ENCODE assay signal across 1 cellular context in the genomic region with DNA sequence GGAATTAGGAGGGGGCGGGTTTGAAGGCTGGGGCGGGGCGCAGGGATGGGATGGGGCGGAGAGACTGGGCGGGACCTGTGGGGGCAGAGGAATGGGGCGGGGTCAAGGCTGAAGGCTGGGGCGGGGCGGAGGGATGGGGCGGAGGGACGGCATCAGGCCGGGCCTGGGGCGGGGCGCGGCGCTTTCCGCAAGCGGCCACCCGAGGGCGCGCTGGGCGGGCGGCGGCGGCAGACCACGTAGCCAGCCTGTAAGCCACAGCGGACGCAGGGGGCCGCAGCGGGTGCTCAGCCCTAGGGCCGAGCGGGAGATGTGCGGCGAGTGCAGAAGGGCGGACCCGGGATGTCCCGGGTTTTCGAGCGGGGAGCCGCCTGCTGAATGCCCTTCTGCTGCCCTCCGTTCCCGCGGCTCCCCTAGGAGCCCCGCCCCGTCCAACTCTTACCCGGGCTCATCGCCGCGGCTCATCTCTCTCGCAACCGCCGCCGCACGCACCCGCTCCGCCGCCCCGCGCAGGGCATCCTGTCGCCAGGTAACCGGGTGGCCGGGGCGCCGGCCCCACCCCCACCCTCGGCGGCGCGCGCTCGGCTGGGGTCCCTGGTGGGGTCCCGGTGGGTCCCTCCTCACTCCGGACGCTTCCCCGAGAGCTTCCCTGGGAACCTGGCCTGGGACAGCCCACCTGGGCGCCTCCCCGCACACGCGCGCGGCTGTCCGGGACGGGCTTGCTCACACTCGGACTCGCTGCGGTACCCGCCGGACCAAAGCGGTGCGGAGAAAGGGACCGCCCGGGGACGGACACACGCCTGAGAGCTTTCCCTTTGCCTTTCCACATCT.
TF ChIP-seq lines count a peak whose summit lies in the region.

A gene (minus strand): TSS at position 499 of the 828 bp plus-strand sequence. CDS start 50 bp downstream, at position 449.

TF ChIP-seq in H1, 55 proteins besides CTCF, POLR2A, EP300 and RAD21:
- TF ChIP-seq, protein P1, sequence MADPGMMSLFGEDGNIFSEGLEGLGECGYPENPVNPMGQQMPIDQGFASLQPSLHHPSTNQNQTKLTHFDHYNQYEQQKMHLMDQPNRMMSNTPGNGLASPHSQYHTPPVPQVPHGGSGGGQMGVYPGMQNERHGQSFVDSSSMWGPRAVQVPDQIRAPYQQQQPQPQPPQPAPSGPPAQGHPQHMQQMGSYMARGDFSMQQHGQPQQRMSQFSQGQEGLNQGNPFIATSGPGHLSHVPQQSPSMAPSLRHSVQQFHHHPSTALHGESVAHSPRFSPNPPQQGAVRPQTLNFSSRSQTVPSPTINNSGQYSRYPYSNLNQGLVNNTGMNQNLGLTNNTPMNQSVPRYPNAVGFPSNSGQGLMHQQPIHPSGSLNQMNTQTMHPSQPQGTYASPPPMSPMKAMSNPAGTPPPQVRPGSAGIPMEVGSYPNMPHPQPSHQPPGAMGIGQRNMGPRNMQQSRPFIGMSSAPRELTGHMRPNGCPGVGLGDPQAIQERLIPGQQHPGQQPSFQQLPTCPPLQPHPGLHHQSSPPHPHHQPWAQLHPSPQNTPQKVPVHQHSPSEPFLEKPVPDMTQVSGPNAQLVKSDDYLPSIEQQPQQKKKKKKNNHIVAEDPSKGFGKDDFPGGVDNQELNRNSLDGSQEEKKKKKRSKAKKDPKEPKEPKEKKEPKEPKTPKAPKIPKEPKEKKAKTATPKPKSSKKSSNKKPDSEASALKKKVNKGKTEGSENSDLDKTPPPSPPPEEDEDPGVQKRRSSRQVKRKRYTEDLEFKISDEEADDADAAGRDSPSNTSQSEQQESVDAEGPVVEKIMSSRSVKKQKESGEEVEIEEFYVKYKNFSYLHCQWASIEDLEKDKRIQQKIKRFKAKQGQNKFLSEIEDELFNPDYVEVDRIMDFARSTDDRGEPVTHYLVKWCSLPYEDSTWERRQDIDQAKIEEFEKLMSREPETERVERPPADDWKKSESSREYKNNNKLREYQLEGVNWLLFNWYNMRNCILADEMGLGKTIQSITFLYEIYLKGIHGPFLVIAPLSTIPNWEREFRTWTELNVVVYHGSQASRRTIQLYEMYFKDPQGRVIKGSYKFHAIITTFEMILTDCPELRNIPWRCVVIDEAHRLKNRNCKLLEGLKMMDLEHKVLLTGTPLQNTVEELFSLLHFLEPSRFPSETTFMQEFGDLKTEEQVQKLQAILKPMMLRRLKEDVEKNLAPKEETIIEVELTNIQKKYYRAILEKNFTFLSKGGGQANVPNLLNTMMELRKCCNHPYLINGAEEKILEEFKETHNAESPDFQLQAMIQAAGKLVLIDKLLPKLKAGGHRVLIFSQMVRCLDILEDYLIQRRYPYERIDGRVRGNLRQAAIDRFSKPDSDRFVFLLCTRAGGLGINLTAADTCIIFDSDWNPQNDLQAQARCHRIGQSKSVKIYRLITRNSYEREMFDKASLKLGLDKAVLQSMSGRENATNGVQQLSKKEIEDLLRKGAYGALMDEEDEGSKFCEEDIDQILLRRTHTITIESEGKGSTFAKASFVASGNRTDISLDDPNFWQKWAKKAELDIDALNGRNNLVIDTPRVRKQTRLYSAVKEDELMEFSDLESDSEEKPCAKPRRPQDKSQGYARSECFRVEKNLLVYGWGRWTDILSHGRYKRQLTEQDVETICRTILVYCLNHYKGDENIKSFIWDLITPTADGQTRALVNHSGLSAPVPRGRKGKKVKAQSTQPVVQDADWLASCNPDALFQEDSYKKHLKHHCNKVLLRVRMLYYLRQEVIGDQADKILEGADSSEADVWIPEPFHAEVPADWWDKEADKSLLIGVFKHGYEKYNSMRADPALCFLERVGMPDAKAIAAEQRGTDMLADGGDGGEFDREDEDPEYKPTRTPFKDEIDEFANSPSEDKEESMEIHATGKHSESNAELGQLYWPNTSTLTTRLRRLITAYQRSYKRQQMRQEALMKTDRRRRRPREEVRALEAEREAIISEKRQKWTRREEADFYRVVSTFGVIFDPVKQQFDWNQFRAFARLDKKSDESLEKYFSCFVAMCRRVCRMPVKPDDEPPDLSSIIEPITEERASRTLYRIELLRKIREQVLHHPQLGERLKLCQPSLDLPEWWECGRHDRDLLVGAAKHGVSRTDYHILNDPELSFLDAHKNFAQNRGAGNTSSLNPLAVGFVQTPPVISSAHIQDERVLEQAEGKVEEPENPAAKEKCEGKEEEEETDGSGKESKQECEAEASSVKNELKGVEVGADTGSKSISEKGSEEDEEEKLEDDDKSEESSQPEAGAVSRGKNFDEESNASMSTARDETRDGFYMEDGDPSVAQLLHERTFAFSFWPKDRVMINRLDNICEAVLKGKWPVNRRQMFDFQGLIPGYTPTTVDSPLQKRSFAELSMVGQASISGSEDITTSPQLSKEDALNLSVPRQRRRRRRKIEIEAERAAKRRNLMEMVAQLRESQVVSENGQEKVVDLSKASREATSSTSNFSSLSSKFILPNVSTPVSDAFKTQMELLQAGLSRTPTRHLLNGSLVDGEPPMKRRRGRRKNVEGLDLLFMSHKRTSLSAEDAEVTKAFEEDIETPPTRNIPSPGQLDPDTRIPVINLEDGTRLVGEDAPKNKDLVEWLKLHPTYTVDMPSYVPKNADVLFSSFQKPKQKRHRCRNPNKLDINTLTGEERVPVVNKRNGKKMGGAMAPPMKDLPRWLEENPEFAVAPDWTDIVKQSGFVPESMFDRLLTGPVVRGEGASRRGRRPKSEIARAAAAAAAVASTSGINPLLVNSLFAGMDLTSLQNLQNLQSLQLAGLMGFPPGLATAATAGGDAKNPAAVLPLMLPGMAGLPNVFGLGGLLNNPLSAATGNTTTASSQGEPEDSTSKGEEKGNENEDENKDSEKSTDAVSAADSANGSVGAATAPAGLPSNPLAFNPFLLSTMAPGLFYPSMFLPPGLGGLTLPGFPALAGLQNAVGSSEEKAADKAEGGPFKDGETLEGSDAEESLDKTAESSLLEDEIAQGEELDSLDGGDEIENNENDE (IDR thresholded peaks at IDR 0.05; ENCODE audit: insufficient replicate concordance, low read length), result no peak
- TF ChIP-seq KDM4A (IDR thresholded peaks at IDR 0.05; ENCODE audit: low read depth, low read length, severe bottlenecking) (peak; percentile 96), CBX8 (IDR thresholded peaks at IDR 0.05; ENCODE audit: borderline replicate concordance, low read depth, low read length) (no peak), CREB1 (IDR thresholded peaks at IDR 0.05) (peak; percentile 52; the same call in 1 of the 2 replicates), JUN (IDR thresholded peaks at IDR 0.05; ENCODE audit: low read depth, low read length) (no peak), TBP (IDR thresholded peaks at IDR 0.05; ENCODE audit: low read depth, low read length) (0 out of 2 replicates have a peak, but pooled peaks have one; percentile 8), RBBP5 (IDR thresholded peaks at IDR 0.05; ENCODE audit: borderline replicate concordance, low read depth, low read length) (no peak), HDAC2 (IDR thresholded peaks at IDR 0.05; ENCODE audit: borderline replicate concordance in 1 of 2, low read depth in 2 of 2, low read length in 2 of 2) (peak; percentile 49 to 83; a peak in 2 of 4 replicates), POU5F1 (IDR thresholded peaks at IDR 0.05; ENCODE audit: low read depth, low read length) (no peak), PHF8 (conservative IDR thresholded peaks at IDR 0.05; ENCODE audit: low read depth, low read length) (peak; percentile 25), TAF7 (optimal IDR thresholded peaks at IDR 0.05; ENCODE audit: borderline replicate concordance, low read depth, low read length) (no peak), ASH2L (IDR thresholded peaks at IDR 0.05; ENCODE audit: low read length) (peak; percentile 71)
- TF ChIP-seq, protein P2, sequence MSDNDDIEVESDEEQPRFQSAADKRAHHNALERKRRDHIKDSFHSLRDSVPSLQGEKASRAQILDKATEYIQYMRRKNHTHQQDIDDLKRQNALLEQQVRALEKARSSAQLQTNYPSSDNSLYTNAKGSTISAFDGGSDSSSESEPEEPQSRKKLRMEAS (IDR thresholded peaks at IDR 0.05), result 0 out of 2 replicates have a peak, but pooled peaks have one; percentile 24
